ENCODE assay signal across 8 cellular contexts in genomic region chr11:66317322-66317765, GRCh38. TPM values are rescaled to one million over a fixed set of nuclear protein-coding genes. Genes with fewer than 3 reads are reported as not detected.
DNase-seq lines count a peak whose midpoint lies in the region; ATAC-seq and TF ChIP-seq lines count a peak whose summit lies in the region.

No MANE protein-coding gene starts in this region.

- H3K4me1 ChIP-seq in naive thymus-derived CD4-positive, alpha-beta T cell (ENCODE audit: control insufficient read depth in 2 of 2, insufficient read depth in 2 of 2, low read length in 2 of 2): peaks cover 33 to 60% of the 10 kb centered on the region in 2 donors

- no peak for ATAC-seq in naive thymus-derived CD4-positive, alpha-beta T cell
- no peak for ATAC-seq in GM18870 (IDR thresholded peaks at IDR 0.05; ENCODE audit: unreplicated experiment)

- intact Hi-C loops in naive thymus-derived CD4-positive, alpha-beta T cell (cut with micrococcal nuclease): loop anchor here in 1 of 2 donors (1.0 to 5.0 kb wide), 2 partner anchors 28 to 1190 kb away; partner anchors contain the start of genes BRMS1, CDK2AP2 and PITPNM1

- DNase-seq in AG09309 (ENCODE audit: low read depth) (no peak), NAMALWA (ENCODE audit: low spot score) (peak; percentile 70), NCI-H2227 (lab: John Stamatoyannopoulos, UW; ENCODE audit: unreplicated experiment) (no peak), RPMI8226 (no peak), HPDE6-E6E7 (ENCODE audit: extremely low spot score) (no peak)
- peak in 7 of 9 donors; percentile 58 to 75 (median 65) for DNase-seq in naive thymus-derived CD4-positive, alpha-beta T cell

- no peaks in the 10 kb centered on the region for H3K9me3 ChIP-seq in naive thymus-derived CD4-positive, alpha-beta T cell (ENCODE audit: control insufficient read depth in 2 of 3, low read length in 3 of 3)

- H3K27me3 Mint-ChIP-seq in naive thymus-derived CD4-positive, alpha-beta T cell: peaks cover 0 to 9% (median 0%) of the 10 kb centered on the region in 5 donors

- peaks cover 37 to 75% (median 56%) of the 10 kb centered on the region in 7 donors for H3K4me1 Mint-ChIP-seq in naive thymus-derived CD4-positive, alpha-beta T cell

- CTCF ChIA-PET in naive thymus-derived CD4-positive, alpha-beta T cell (lab: Charles Lee): interaction anchor here (0.5 to 2.1 kb wide), 4 partner anchors 9 to 69 kb away, joined by 3 to 14 read pairs (median 4); no protein-coding TSS in a partner anchor

- H3K9me3 Mint-ChIP-seq in naive thymus-derived CD4-positive, alpha-beta T cell: peaks cover 0 to 5% (median 0%) of the 10 kb centered on the region in 11 donors

- H3K4me3 Mint-ChIP-seq in naive thymus-derived CD4-positive, alpha-beta T cell: peak overlapping the region; percentile 37 to 89 (median 83)

- POLR2A ChIA-PET in naive thymus-derived CD4-positive, alpha-beta T cell (lab: Charles Lee): interaction anchor here (0.9 to 2.9 kb wide), 16 partner anchors 9 to 893 kb away, joined by 3 to 26 read pairs (median 4); partner anchors contain the start of genes B4GAT1, BRMS1, MRPL11 and MUS81

- no peaks in the 10 kb centered on the region for H3K27me3 ChIP-seq in naive thymus-derived CD4-positive, alpha-beta T cell (ENCODE audit: control insufficient read depth in 2 of 2, insufficient read depth in 2 of 2, low read length in 2 of 2)

- no peaks in the 10 kb centered on the region for H3K36me3 ChIP-seq in naive thymus-derived CD4-positive, alpha-beta T cell (ENCODE audit: control insufficient read depth in 2 of 3, insufficient read depth in 3 of 3, low read length in 3 of 3)

- peaks cover 0 to 12% (median 0%) of the 10 kb centered on the region in 5 donors for H3K36me3 Mint-ChIP-seq in naive thymus-derived CD4-positive, alpha-beta T cell

- H3K4me3 ChIP-seq in AG09309 (ENCODE audit: control insufficient read depth, low read depth, low read length): peak overlapping the region; percentile 30
- peak overlapping the region; percentile 54 for H3K4me3 ChIP-seq in naive thymus-derived CD4-positive, alpha-beta T cell (ENCODE audit: low read length)

- peak overlapping the region; percentile 60 for H3K27ac ChIP-seq in cingulate gyrus (ENCODE audit: low read depth, low read length)
- H3K27ac ChIP-seq in naive thymus-derived CD4-positive, alpha-beta T cell (ENCODE audit: low read depth, low read length): peak overlapping the region; percentile 99

- no peak for TF ChIP-seq CTCF in AG09309 (IDR thresholded peaks at IDR 0.05; ENCODE audit: control insufficient read depth, insufficient read depth, low read depth, low read length, missing control alignments)

- H3K27ac Mint-ChIP-seq in naive thymus-derived CD4-positive, alpha-beta T cell: peak overlapping the region; percentile 88 to 100 (median 99)

RNA-seq across cellular contexts. Expression of gene CD248, which starts 0.5 kb away (rescaled TPM):
- total RNA-seq in naive thymus-derived CD4-positive, alpha-beta T cell: 1 to 10 TPM in 4 of 5 experiments, under 1 TPM in 1; 0.36 to 4.6 (median 1.8) TPM
- 10 to 100 TPM; 10.6 to 10.9 TPM for polyA plus RNA-seq in naive thymus-derived CD4-positive, alpha-beta T cell

RNA-seq across cellular contexts. Expression of gene RIN1, which starts 18.9 kb away (rescaled TPM):
- total RNA-seq in naive thymus-derived CD4-positive, alpha-beta T cell: 10 to 100 TPM in 3 of 5 experiments, 1 to 10 TPM in 2; 1.4 to 22.9 (median 12.3) TPM
- polyA plus RNA-seq in naive thymus-derived CD4-positive, alpha-beta T cell: 1 to 10 TPM; 2.6 to 9.1 TPM

RNA-seq across cellular contexts. Expression of gene TMEM151A, which starts 25.6 kb away (rescaled TPM):
- total RNA-seq in naive thymus-derived CD4-positive, alpha-beta T cell: under 1 TPM in 2 of 5 experiments, not detected in 3; 0.11 to 0.29 TPM
- not detected for polyA plus RNA-seq in naive thymus-derived CD4-positive, alpha-beta T cell

RNA-seq across cellular contexts. Expression of gene BRMS1, which starts 27.6 kb away (rescaled TPM):
- 10 to 100 TPM; 35.9 to 50.8 (median 48.4) TPM for total RNA-seq in naive thymus-derived CD4-positive, alpha-beta T cell
- 10 to 100 TPM; 56.7 to 73.5 TPM for polyA plus RNA-seq in naive thymus-derived CD4-positive, alpha-beta T cell

RNA-seq across cellular contexts. Expression of gene YIF1A, which starts 28.4 kb away (rescaled TPM):
- total RNA-seq in naive thymus-derived CD4-positive, alpha-beta T cell: 10 to 100 TPM; 25.0 to 66.2 (median 33.3) TPM
- 10 to 100 TPM; 49.3 to 49.5 TPM for polyA plus RNA-seq in naive thymus-derived CD4-positive, alpha-beta T cell

Comparison
In these comparisons a context has a peak if more than half of its experiments do, and no peak if none do; other contexts are left out.
1. DNase-seq: peak in NAMALWA (single experiment) and naive thymus-derived CD4-positive, alpha-beta T cell (7 of 9); none in AG09309 (single experiment), NCI-H2227 (single experiment), RPMI8226 (single experiment) and HPDE6-E6E7 (single experiment).